In genomic region chr6:18388942-18389341, GRCh38 we compare ENCODE assay signal across 1 cellular context.
TF ChIP-seq lines count a peak whose summit lies in the region.

No MANE protein-coding gene starts in this region.

TF ChIP-seq in liver, 16 proteins besides CTCF, POLR2A, EP300 and RAD21 (continued from another document):
- TF ChIP-seq ZBTB33 (IDR thresholded peaks at IDR 0.05) (peak; percentile 4), JUND (IDR thresholded peaks at IDR 0.05) (peak; percentile 10 to 30), RXRA (IDR thresholded peaks at IDR 0.05) (peak in 1 of 2 donors; percentile 29), FOXA1 (IDR thresholded peaks at IDR 0.05) (no peak), SP1 (IDR thresholded peaks at IDR 0.05) (no peak), HNF4G (IDR thresholded peaks at IDR 0.05) (no peak), GABPA (IDR thresholded peaks at IDR 0.05 in 1 of 2, conservative IDR thresholded peaks at IDR 0.05 in 1 of 2) (no peak)
